Comparison of ENCODE assay signal across 25 cellular contexts in genomic region chr11:94832604-94833238, GRCh38.
A peak's percentile ranks its signal among the peaks of the same experiment; 100 is the strongest.
DNase-seq lines count a peak whose midpoint lies in the region; ATAC-seq, FAIRE-seq and TF ChIP-seq lines count a peak whose summit lies in the region.
"Had no signal": no experiment of that assay in that cellular context is flagged by ENCODE, and none has a peak within 500 bp of the region (broad histone marks: within the 10 kb centered on the region; RNA-seq: fewer than 3 reads in every experiment).

No MANE protein-coding gene starts in this region.

- no peak for TF ChIP-seq POLR2A in GM12892 (IDR thresholded peaks at IDR 0.05; ENCODE audit: low read depth, low read length)

- H3K27me3 ChIP-seq in Caco-2 (replicated peaks; ENCODE audit: control insufficient read depth, insufficient read depth, low read length) (no peaks in the 10 kb centered on the region), PC-3 (ENCODE audit: low read length) (no peaks in the 10 kb centered on the region), left lung (no peaks in the 10 kb centered on the region)
- H3K27me3 ChIP-seq: foreskin keratinocyte, MG63 had no signal

- TF ChIP-seq CTCF in Caco-2 (IDR thresholded peaks at IDR 0.05; ENCODE audit: insufficient read depth in 1 of 2, low read depth in 1 of 2, low read length in 1 of 2, severe bottlenecking in 1 of 2, unreplicated experiment in 1 of 2) = no peak
- TF ChIP-seq CTCF in PC-3 (conservative IDR thresholded peaks at IDR 0.05; ENCODE audit: low read depth, low read length) = no peak
- TF ChIP-seq CTCF in left lung (IDR thresholded peaks at IDR 0.05) = no peak

- peak; percentile 84 to 91 for DNase-seq in Caco-2
- peak; percentile 50 for DNase-seq in PC-3
- DNase-seq in left lung = no peak
- DNase-seq in renal cortical epithelial cell (ENCODE audit: low read depth) = peak; percentile 13
- DNase-seq in GM12892 (ENCODE audit: insufficient read length) = no peak
- DNase-seq in activated CD8-positive, alpha-beta memory T cell treated with anti-CD3 and anti-CD28 coated beads, Interleukin-2, amount 50 U/mL, for 48 hours = no peak
- DNase-seq: activated CD8-positive, alpha-beta T cell treated with anti-CD3 and anti-CD28 coated beads, Interleukin-2, amount 10 ng/mL, durations not matched to agents 7 days and 5 days; activated naive CD4-positive, alpha-beta T cell treated with anti-CD3 and anti-CD28 coated beads for 36 hours; activated T-cell treated with anti-CD3 and anti-CD28 coated beads, Interleukin-2, amount 50 U/mL, for 24 hours; amygdala; C1 segment of cervical spinal cord; caudate nucleus; foreskin keratinocyte; hippocampal formation; MG63; NCI-H1417; NCI-H748 treated with DMSO at 0.1 percent for 48 hours; occipital lobe; right cardiac atrium; stimulated activated CD4-positive, alpha-beta T cell treated with anti-CD3 and anti-CD28 coated beads, Interleukin-15, amount 100 ng/mL, for 24 hours; stimulated activated CD8-positive, alpha-beta memory T cell treated with anti-CD3 and anti-CD28 coated beads, Interleukin-4, amount 100 ng/mL, for 48 hours; T1000 had no signal

- H3F3A ChIP-seq in PC-3 (ENCODE audit: low read length, unreplicated experiment) = no peaks in the 10 kb centered on the region

- peaks cover 47% of the 10 kb centered on the region for H3K4me1 Mint-ChIP-seq in Caco-2 (ENCODE audit: low read depth, unreplicated experiment)

- H3K9ac ChIP-seq in PC-3 (ENCODE audit: low read length) = no peak overlapping the region

- H3K4me1 ChIP-seq in Caco-2 (peaks cover 83% of the 10 kb centered on the region), PC-3 (ENCODE audit: insufficient read depth, low read length) (peaks cover 37% of the 10 kb centered on the region), left lung (peaks cover 0 to 11% of the 10 kb centered on the region in 2 donors)

- H3K4me3 ChIP-seq in Caco-2 (ENCODE audit: low read depth, low read length) = no peak overlapping the region
- H3K4me3 ChIP-seq in PC-3 (ENCODE audit: low read length) = no peak overlapping the region
- H3K4me3 ChIP-seq in left lung = no peak overlapping the region
- H3K4me3 ChIP-seq: MG63 had no signal

- H3K27ac ChIP-seq in PC-3 (ENCODE audit: low read length) = no peak overlapping the region
- peak overlapping the region; percentile 47 to 53 for H3K27ac ChIP-seq in left lung
- H3K27ac ChIP-seq: foreskin keratinocyte had no signal

- no peaks in the 10 kb centered on the region for H3K79me2 ChIP-seq in PC-3 (ENCODE audit: low read length)

- POLR2A ChIA-PET in Caco-2 (lab: Charles Lee) = interaction anchor here (0.6 kb wide), 1 partner anchor 32 kb away, joined by 3 read pairs; no protein-coding TSS in a partner anchor
- POLR2A ChIA-PET in PC-3 (lab: Charles Lee; ENCODE audit: unreplicated experiment) = no interaction called here

- H3K36me3 ChIP-seq in Caco-2 (ENCODE audit: control insufficient read depth, insufficient read depth, low read length) (peaks cover 13% of the 10 kb centered on the region), PC-3 (ENCODE audit: low read depth, low read length) (peaks cover 70% of the 10 kb centered on the region), left lung (peaks cover 0 to 22% of the 10 kb centered on the region in 2 donors)

- peak overlapping the region; percentile 87 for H3K27ac Mint-ChIP-seq in Caco-2 (ENCODE audit: unreplicated experiment)
- H3K27ac Mint-ChIP-seq: activated CD8-positive, alpha-beta T cell treated with anti-CD3 and anti-CD28 coated beads, Interleukin-2, amount 10 ng/mL, durations not matched to agents 7 days and 5 days; activated naive CD4-positive, alpha-beta T cell treated with anti-CD3 and anti-CD28 coated beads for 36 hours; activated T-cell treated with anti-CD3 and anti-CD28 coated beads, Interleukin-2, amount 50 U/mL, for 24 hours had no signal

- CTCF ChIA-PET in Caco-2 (lab: Charles Lee) = interaction anchor here (1.0 to 2.1 kb wide), 3 partner anchors 46 to 210 kb away, joined by 4 to 9 read pairs (median 6); partner anchors contain the start of gene AMOTL1
- CTCF ChIA-PET in PC-3 (lab: Charles Lee) = no interaction called here

- FAIRE-seq in GM12892 (lab: Jason Lieb, UNC) = no peak
- FAIRE-seq: D721Med, H1 had no signal

- no peak for ATAC-seq in PC-3
- ATAC-seq in left lung = peak; percentile 81
- no peak for ATAC-seq in HG02798 (IDR thresholded peaks at IDR 0.05; ENCODE audit: poor library complexity, unreplicated experiment)
- ATAC-seq: activated CD8-positive, alpha-beta T cell treated with anti-CD3 and anti-CD28 coated beads, Interleukin-2, amount 10 ng/mL, durations not matched to agents 7 days and 5 days; foreskin keratinocyte; right cardiac atrium had no signal

- H2AFZ ChIP-seq in PC-3 (ENCODE audit: low read length) = no peak overlapping the region

- H3K9me3 Mint-ChIP-seq in Caco-2 (ENCODE audit: unreplicated experiment) = no peaks in the 10 kb centered on the region
- H3K9me3 Mint-ChIP-seq: activated naive CD4-positive, alpha-beta T cell treated with anti-CD3 and anti-CD28 coated beads for 36 hours; activated T-cell treated with anti-CD3 and anti-CD28 coated beads, Interleukin-2, amount 50 U/mL, for 24 hours had no signal

- H3K27me3 Mint-ChIP-seq in Caco-2 (ENCODE audit: insufficient read depth, unreplicated experiment) = no peaks in the 10 kb centered on the region
- H3K27me3 Mint-ChIP-seq: activated T-cell treated with anti-CD3 and anti-CD28 coated beads, Interleukin-2, amount 50 U/mL, for 24 hours had no signal

- H3K9me3 ChIP-seq in Caco-2 = no peaks in the 10 kb centered on the region
- H3K9me3 ChIP-seq in PC-3 (ENCODE audit: low read length) = no peaks in the 10 kb centered on the region
- H3K9me3 ChIP-seq in left lung = no peaks in the 10 kb centered on the region
- H3K9me3 ChIP-seq: MG63 had no signal

- H3K4me2 ChIP-seq in PC-3 (ENCODE audit: low read length) = no peak overlapping the region

- intact Hi-C loops in Caco-2 (cut with micrococcal nuclease; ENCODE audit: unreplicated experiment) (loop anchor here (1.0 to 5.0 kb wide), 10 partner anchors 18 to 956 kb away; partner anchors contain the start of genes AMOTL1 and FAM76B), PC-3 (cut with micrococcal nuclease) (no loop called here), left lung (cut with DNase I) (no loop called here)

- H3K4me3 Mint-ChIP-seq in Caco-2 (ENCODE audit: unreplicated experiment) = peak overlapping the region; percentile 36
- H3K4me3 Mint-ChIP-seq: activated CD8-positive, alpha-beta T cell treated with anti-CD3 and anti-CD28 coated beads, Interleukin-2, amount 10 ng/mL, durations not matched to agents 7 days and 5 days; activated naive CD4-positive, alpha-beta T cell treated with anti-CD3 and anti-CD28 coated beads for 36 hours; activated T-cell treated with anti-CD3 and anti-CD28 coated beads, Interleukin-2, amount 50 U/mL, for 24 hours had no signal

- H3K9me2 ChIP-seq in PC-3 (replicated peaks; ENCODE audit: low read length) = no peaks in the 10 kb centered on the region

- H3K36me3 Mint-ChIP-seq in Caco-2 (ENCODE audit: insufficient read depth, unreplicated experiment) = peaks cover 74% of the 10 kb centered on the region

- BruUV-seq in Caco-2 (replicated peaks; lab: Mats Ljungman, UMichigan) (TSS peak; percentile 68), PC-3 (replicated peaks; lab: Mats Ljungman, UMichigan) (no TSS peak)

- H4K20me1 ChIP-seq in PC-3 (ENCODE audit: low read length) = no peaks in the 10 kb centered on the region

Comparison
In these comparisons a context has a peak if more than half of its experiments do, and no peak if none do; other contexts are left out.
1. DNase-seq: peak in Caco-2 (2 of 2), PC-3 (single experiment) and renal cortical epithelial cell (single experiment); none in left lung (0 of 2), GM12892 (single experiment) and activated CD8-positive, alpha-beta memory T cell treated with anti-CD3 and anti-CD28 coated beads, Interleukin-2, amount 50 U/mL, for 48 hours (single experiment).